ENCODE assay signal across 7 cellular contexts in the genomic region with DNA sequence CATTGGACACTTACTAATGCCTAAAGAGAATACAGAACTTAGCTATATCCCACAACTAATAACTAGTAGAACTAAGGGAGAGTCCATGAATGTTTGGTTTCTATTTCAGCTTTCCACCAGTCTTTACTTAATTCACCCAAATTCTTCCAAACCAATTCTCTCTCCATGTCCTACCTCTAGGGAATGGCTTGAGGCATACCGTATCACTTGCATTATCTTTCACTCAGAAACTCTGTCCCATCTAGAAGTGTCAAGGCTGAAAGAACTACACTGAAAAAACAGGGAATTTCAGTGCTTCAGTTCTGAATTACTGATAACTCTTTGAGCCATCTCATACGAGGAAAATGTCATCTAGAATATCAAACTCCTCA. TPM values are rescaled to one million over a fixed set of nuclear protein-coding genes. Genes with fewer than 3 reads are reported as not detected.
DNase-seq lines count a peak whose midpoint lies in the region; ATAC-seq and TF ChIP-seq lines count a peak whose summit lies in the region.

No MANE protein-coding gene starts in this region.

- peaks cover 7% of the 10 kb centered on the region for H3F3A ChIP-seq in GM23248 (ENCODE audit: insufficient read depth)

- no peaks in the 10 kb centered on the region for H3K27me3 ChIP-seq in GM23248 (replicated peaks; ENCODE audit: insufficient read depth)
- no peaks in the 10 kb centered on the region for H3K27me3 ChIP-seq in right atrium auricular region
- H3K27me3 ChIP-seq in skeletal muscle tissue (ENCODE audit: control insufficient read depth in 3 of 3, insufficient read depth in 3 of 3, low read length in 3 of 3), result no peaks in the 10 kb centered on the region

- peak overlapping the region; percentile 90 for H3K9ac ChIP-seq in GM23248
- H3K9ac ChIP-seq in skeletal muscle tissue (ENCODE audit: low read depth in 1 of 3, low read length in 3 of 3), result peak overlapping the region; percentile 87 to 94 (median 94)

- no peak for ATAC-seq in T-cell (replicated peaks in 1 of 4)

- CTCF ChIA-PET in T-cell (lab: Charles Lee), result no interaction called here

- no peaks in the 10 kb centered on the region for H3K9me2 ChIP-seq in GM23248 (ENCODE audit: insufficient read depth)

- in situ Hi-C loops in GM23248 (cut with MboI), result no loop called here

- peaks cover 11% of the 10 kb centered on the region for H3K36me3 Mint-ChIP-seq in T-cell

- TF ChIP-seq CTCF in right atrium auricular region (IDR thresholded peaks at IDR 0.05), result no peak

- POLR2A ChIA-PET in T-cell (lab: Charles Lee), result interaction anchor here in 1 of 2 donors (0.9 kb wide), 1 partner anchor 338 kb away, joined by 3 read pairs; no protein-coding TSS in a partner anchor

- peak overlapping the region; percentile 86 to 88 for H3K27ac Mint-ChIP-seq in T-cell

- peak overlapping the region; percentile 83 to 94 (median 88) for H3K4me3 Mint-ChIP-seq in T-cell

- no peak for DNase-seq in GM23248
- DNase-seq in T-cell, result no peak
- no peak for DNase-seq in right atrium auricular region (ENCODE audit: low spot score)
- DNase-seq in stimulated activated CD4-positive, alpha-beta T cell treated with anti-CD3 and anti-CD28 coated beads, Interleukin-4, amount 100 ng/mL, for 24 hours, result no peak
- DNase-seq in NCI-H226, result no peak
- DNase-seq in NCI-H2081 treated with DMSO at 0.1 percent for 48 hours (lab: John Stamatoyannopoulos, UW), result no peak

- H3K36me3 ChIP-seq in GM23248 (ENCODE audit: low read depth), result no peaks in the 10 kb centered on the region
- no peaks in the 10 kb centered on the region for H3K36me3 ChIP-seq in right atrium auricular region
- H3K36me3 ChIP-seq in skeletal muscle tissue (ENCODE audit: control insufficient read depth in 3 of 3, insufficient read depth in 3 of 3, low read length in 3 of 3), result no peaks in the 10 kb centered on the region

- H3K4me3 ChIP-seq in GM23248 (peak overlapping the region; percentile 88), right atrium auricular region (peak overlapping the region; percentile 80 to 88), skeletal muscle tissue (ENCODE audit: low read length in 3 of 3) (peak overlapping the region; percentile 90 to 98 (median 98))

- H3K79me2 ChIP-seq in GM23248 (ENCODE audit: insufficient read depth), result peaks cover 52% of the 10 kb centered on the region

- H2AFZ ChIP-seq in GM23248, result peak overlapping the region; percentile 99

- H3K9me3 ChIP-seq in GM23248 (ENCODE audit: low read depth), result no peaks in the 10 kb centered on the region
- no peaks in the 10 kb centered on the region for H3K9me3 ChIP-seq in right atrium auricular region
- no peaks in the 10 kb centered on the region for H3K9me3 ChIP-seq in skeletal muscle tissue (ENCODE audit: control insufficient read depth in 3 of 3, low read length in 3 of 3)

- 2 to 4% methylated on average over 2 of the region's 2 CpGs for WGBS in GM23248 (ENCODE audit: low coverage in 1 of 2, low lambda C conversion rate in 2 of 2, missing lambda C conversion rate in 2 of 2), 2 experiments

- H3K4me1 Mint-ChIP-seq in T-cell, result peaks cover 39 to 48% (median 47%) of the 10 kb centered on the region in 3 donors

- H3K27ac ChIP-seq in GM23248, result peak overlapping the region; percentile 75
- peak overlapping the region; percentile 90 to 91 for H3K27ac ChIP-seq in right atrium auricular region
- peak overlapping the region; percentile 80 for H3K27ac ChIP-seq in skeletal muscle tissue (ENCODE audit: low read depth, low read length)

- H3K27me3 Mint-ChIP-seq in T-cell, result no peaks in the 10 kb centered on the region

- peak overlapping the region; percentile 90 for H3K4me2 ChIP-seq in GM23248 (ENCODE audit: unreplicated experiment)

- H3K9me3 Mint-ChIP-seq in T-cell, result no peaks in the 10 kb centered on the region

- H3K4me1 ChIP-seq in GM23248 (ENCODE audit: insufficient read depth) (peaks cover 6% of the 10 kb centered on the region; the same call in 1 of the 2 replicates), right atrium auricular region (peaks cover 0 to 16% of the 10 kb centered on the region in 2 donors), skeletal muscle tissue (ENCODE audit: control insufficient read depth in 3 of 3, insufficient read depth in 3 of 3, low read length in 3 of 3) (peaks cover 2 to 15% (median 11%) of the 10 kb centered on the region in 3 donors)

- no peaks in the 10 kb centered on the region for H4K20me1 ChIP-seq in GM23248 (ENCODE audit: insufficient read depth)

RNA-seq across cellular contexts. Expression of a gene that starts 0.8 kb away (rescaled TPM):
- 17.3 and 21.4 TPM in 2 replicates for total RNA-seq in GM23248 (2014; rRNA removed; shearing (Covaris generic))
- 14.2 and 16.0 TPM in 2 replicates for polyA plus RNA-seq in GM23248 (2016; fragmentation: Nextera tagmentation; extraction: Ambion mirVana)
- 10 to 100 TPM; 16.0 to 24.1 (median 20.3) TPM for total RNA-seq in T-cell
- 10 to 100 TPM; 15.1 to 16.8 TPM for total RNA-seq in right atrium auricular region
- 20.4 TPM for total RNA-seq in skeletal muscle tissue
